24 cellular contexts compared by ENCODE assay signal in genomic region chr1:51549901-51550300, GRCh38.
"Had no signal": no experiment of that assay in that cellular context is flagged by ENCODE, and none has a peak within 500 bp of the region (broad histone marks: within the 10 kb centered on the region; RNA-seq: fewer than 3 reads in every experiment).

No MANE protein-coding gene starts in this region.

- H3K27ac Mint-ChIP-seq: mesothelial cell of epicardium; progenitor cell of endocrine pancreas; stimulated activated naive CD8-positive, alpha-beta T cell treated with anti-CD3 and anti-CD28 coated beads, Interleukin-15, amount 100 ng/mL, for 72 hours; type B pancreatic cell had no signal

- H3K9me3 ChIP-seq: left lung, ovary, right atrium auricular region, tibial nerve, uterus had no signal

- H3K36me3 Mint-ChIP-seq: mesothelial cell of epicardium; natural killer cell treated with Interleukin-12 subunit alpha and Interleukin-12 subunit beta and Interleukin-15 and Interleukin-18, amount 100 ng/mL, for 72 hours; stimulated activated memory B cell treated with anti-CD40 and anti-IgM and Interleukin-4, amounts not matched to agents 10 μg/mL and 1 μg/mL and 100 μg/mL, for 72 hours; type B pancreatic cell had no signal

- H3K9me3 Mint-ChIP-seq: mesothelial cell of epicardium; natural killer cell treated with Interleukin-12 subunit alpha and Interleukin-12 subunit beta and Interleukin-15 and Interleukin-18, amount 100 ng/mL, for 72 hours; stimulated activated memory B cell treated with anti-CD40 and anti-IgM and Interleukin-4, amounts not matched to agents 10 μg/mL and 1 μg/mL and 100 μg/mL, for 72 hours; type B pancreatic cell had no signal

- H3K27me3 Mint-ChIP-seq: naive thymus-derived CD4-positive, alpha-beta T cell; natural killer cell treated with Interleukin-12 subunit alpha and Interleukin-12 subunit beta and Interleukin-15 and Interleukin-18, amount 100 ng/mL, for 72 hours; progenitor cell of endocrine pancreas; stimulated activated memory B cell treated with anti-CD40 and anti-IgM and Interleukin-4, amounts not matched to agents 10 μg/mL and 1 μg/mL and 100 μg/mL, for 72 hours; stimulated activated naive CD8-positive, alpha-beta T cell treated with anti-CD3 and anti-CD28 coated beads, Interleukin-15, amount 100 ng/mL, for 72 hours; type B pancreatic cell had no signal

- H3K4me3 ChIP-seq: left lung, lung, ovary, right atrium auricular region, skin epidermis, tibial nerve, uterus had no signal

- H3K27ac ChIP-seq: ovary, right atrium auricular region, uterus had no signal

- H3K4me3 Mint-ChIP-seq: mesothelial cell of epicardium; natural killer cell treated with Interleukin-12 subunit alpha and Interleukin-12 subunit beta and Interleukin-15 and Interleukin-18, amount 100 ng/mL, for 72 hours; stimulated activated memory B cell treated with anti-CD40 and anti-IgM and Interleukin-4, amounts not matched to agents 10 μg/mL and 1 μg/mL and 100 μg/mL, for 72 hours; stimulated activated naive CD8-positive, alpha-beta T cell treated with anti-CD3 and anti-CD28 coated beads, Interleukin-15, amount 100 ng/mL, for 72 hours; type B pancreatic cell had no signal

- H3K36me3 ChIP-seq: left lung, ovary, right atrium auricular region, tibial nerve, uterus had no signal

- DNase-seq: hippocampal formation; kidney glomerular epithelial cell; left cardiac atrium; left lung; mesendoderm; naive thymus-derived CD4-positive, alpha-beta T cell; ovary; stimulated activated CD4-positive, alpha-beta T cell treated with anti-CD3 and anti-CD28 coated beads, Interleukin-2, amount 100 ng/mL, for 48 hours; stimulated activated CD4-positive, alpha-beta T cell treated with anti-CD3 and anti-CD28 coated beads, Interleukin-4, amount 100 ng/mL, for 4 hours; stimulated activated CD8-positive, alpha-beta memory T cell treated with anti-CD3 and anti-CD28 coated beads, Interleukin-4, amount 100 ng/mL, for 48 hours; stimulated activated naive CD4-positive, alpha-beta T cell treated with Interleukin-2 at 50 U/mL for 16 hours; stimulated activated naive CD8-positive, alpha-beta T cell treated with anti-CD3 and anti-CD28 coated beads, Interleukin-15, amount 100 ng/mL, for 72 hours; substantia nigra; uterus had no signal

- H3K4me1 Mint-ChIP-seq: mesothelial cell of epicardium had no signal

- ATAC-seq: left cardiac atrium; left lung; naive thymus-derived CD4-positive, alpha-beta T cell; natural killer cell treated with Interleukin-12 subunit alpha and Interleukin-12 subunit beta and Interleukin-15 and Interleukin-18, amount 100 ng/mL, for 72 hours; sciatic nerve; stimulated activated memory B cell treated with anti-CD40 and anti-IgM and Interleukin-4, amounts not matched to agents 10 μg/mL and 1 μg/mL and 100 μg/mL, for 72 hours; stimulated activated naive CD8-positive, alpha-beta T cell treated with anti-CD3 and anti-CD28 coated beads, Interleukin-15, amount 100 ng/mL, for 72 hours had no signal

- H3K27me3 ChIP-seq: left lung, ovary, right atrium auricular region, tibial nerve, uterus had no signal

- H3K4me1 ChIP-seq: right atrium auricular region, uterus had no signal
